Comparison of ENCODE assay signal across 1 cellular context in genomic region chr19:845707-846481, GRCh38.
TF ChIP-seq lines count a peak whose summit lies in the region.

No MANE protein-coding gene starts in this region.

TF ChIP-seq in K562, 482 proteins besides CTCF, POLR2A, EP300 and RAD21:
- no peak for TF ChIP-seq ETV6 (IDR thresholded peaks at IDR 0.05; ENCODE audit: borderline replicate concordance in 1 of 2, low read depth in 2 of 2, low read length in 1 of 2)
- TF ChIP-seq ETV6 (CRISPR knock-in tag; IDR thresholded peaks at IDR 0.05; ENCODE audit: borderline replicate concordance): no peak
- no peak for TF ChIP-seq HNRNPLL (IDR thresholded peaks at IDR 0.05; ENCODE audit: low read depth, low read length, poor library complexity, severe bottlenecking)
- peak; percentile 62; the same call in 1 of the 2 replicates for TF ChIP-seq HNRNPL (IDR thresholded peaks at IDR 0.05; ENCODE audit: low read depth, low read length)
